Comparison of ENCODE assay signal across 17 cellular contexts in genomic region chr14:94903338-94903737, GRCh38.
"Had no signal": no experiment of that assay in that cellular context is flagged by ENCODE, and none has a peak within 500 bp of the region (broad histone marks: within the 10 kb centered on the region; RNA-seq: fewer than 3 reads in every experiment).

No MANE protein-coding gene starts in this region.

- H2AFZ ChIP-seq: hepatocyte had no signal

- H3K4me3 ChIP-seq: hepatocyte, lung, psoas muscle had no signal

- H3K4me1 Mint-ChIP-seq: naive B cell had no signal

- H3K27me3 ChIP-seq: hepatocyte had no signal

- ATAC-seq: left colon, left ventricle myocardium superior had no signal

- H3K36me3 Mint-ChIP-seq: naive B cell, type B pancreatic cell had no signal

- H3K9me3 ChIP-seq: neutrophil, psoas muscle had no signal

- H3K4me2 ChIP-seq: hepatocyte had no signal

- H3K4me1 ChIP-seq: psoas muscle had no signal

- DNase-seq: foreskin melanocyte; head of caudate nucleus; left ventricle myocardium superior; mesendoderm; naive B cell; psoas muscle; retina; small intestine; stimulated activated CD4-positive, alpha-beta T cell treated with anti-CD3 and anti-CD28 coated beads, Interleukin-2, amount 100 ng/mL, for 48 hours; stimulated activated naive CD4-positive, alpha-beta T cell treated with Interleukin-2 at 50 U/mL for 16 hours had no signal

- H3K27ac ChIP-seq: hepatocyte, neutrophil, psoas muscle had no signal

- H3K79me2 ChIP-seq: hepatocyte had no signal

- H3K27ac Mint-ChIP-seq: dendritic cell treated with granulocyte-macrophage colony-stimulating factor and Interleukin-4, amounts not matched to agents 40 ng/mL and 50 ng/mL, for 4 days; naive B cell; nephron; type B pancreatic cell had no signal

- H3K36me3 ChIP-seq: neutrophil had no signal

- H3K9me3 Mint-ChIP-seq: dendritic cell treated with granulocyte-macrophage colony-stimulating factor and Interleukin-4, amounts not matched to agents 40 ng/mL and 50 ng/mL, for 4 days; nephron had no signal

- H3K4me3 Mint-ChIP-seq: dendritic cell treated with granulocyte-macrophage colony-stimulating factor and Interleukin-4, amounts not matched to agents 40 ng/mL and 50 ng/mL, for 4 days; naive B cell; nephron; type B pancreatic cell had no signal
